Comparison of ENCODE assay signal across 28 cellular contexts in the genomic region with DNA sequence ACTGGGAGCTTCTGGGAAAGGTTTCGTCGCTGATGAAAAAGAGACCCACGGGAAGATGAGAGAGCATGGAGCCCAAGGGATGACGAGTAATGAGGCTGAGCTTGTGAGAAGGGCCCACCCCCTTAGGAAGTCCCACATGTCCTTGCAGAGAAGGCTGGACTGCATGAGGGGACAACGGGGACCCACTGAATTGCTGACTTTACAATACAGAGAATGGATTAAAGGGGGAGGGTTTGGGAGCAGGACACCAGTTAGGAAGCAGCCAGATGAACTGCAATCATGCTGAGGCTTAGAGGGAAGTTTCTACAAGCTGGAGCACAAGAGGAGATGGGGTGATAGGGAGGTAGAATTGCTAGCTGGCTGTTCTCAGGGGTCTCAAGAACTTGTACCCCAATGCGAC. TPM values are rescaled to one million over a fixed set of nuclear protein-coding genes. Genes with fewer than 3 reads are reported as not detected.
"Had no signal": no experiment of that assay in that cellular context is flagged by ENCODE, and none has a peak within 500 bp of the region (broad histone marks: within the 10 kb centered on the region; RNA-seq: fewer than 3 reads in every experiment).

No MANE protein-coding gene starts in this region.

- ATAC-seq: left colon; natural killer cell; sciatic nerve; stimulated activated naive B cell treated with anti-CD40 and anti-IgM and Interleukin-4, amounts not matched to agents 10 μg/mL and 1 μg/mL and 100 μg/mL, for 72 hours; stimulated activated naive CD8-positive, alpha-beta T cell treated with anti-CD3 and anti-CD28 coated beads, Interleukin-15, Interleukin-2, amounts not matched to agents 100 U/mL and 50 U/mL, for 24 hours; upper lobe of right lung had no signal

- FAIRE-seq: islet of Langerhans, kidney, urothelium cell line had no signal

- H3K4me3 ChIP-seq: left ventricle myocardium inferior, lung, ovary, right atrium auricular region, skin epidermis, stomach, testis, thyroid gland, transverse colon, upper lobe of right lung had no signal

- H3K4me1 Mint-ChIP-seq: natural killer cell had no signal

- H3K9me3 ChIP-seq: left ventricle myocardium inferior, ovary, right atrium auricular region, stomach, testis, thyroid gland, transverse colon, upper lobe of right lung had no signal

- H3K4me3 Mint-ChIP-seq: immature natural killer cell; mesothelial cell of epicardium; naive B cell; natural killer cell; stimulated activated naive B cell treated with anti-CD40 and anti-IgM and Interleukin-4, amounts not matched to agents 10 μg/mL and 1 μg/mL and 100 μg/mL, for 72 hours had no signal

- DNase-seq: hypothalamus; immature natural killer cell; kidney; left colon; left ventricle myocardium inferior; mesendoderm; naive B cell; natural killer cell; ovary; stimulated activated CD4-positive, alpha-beta T cell treated with anti-CD3 and anti-CD28 coated beads, Interleukin-12 subunit alpha, Interleukin-12 subunit beta, amount 100 ng/mL, for 4 hours; stimulated activated CD4-positive, alpha-beta T cell treated with anti-CD3 and anti-CD28 coated beads, Interleukin-15, amount 100 ng/mL, for 24 hours; stimulated activated CD4-positive, alpha-beta T cell treated with anti-CD3 and anti-CD28 coated beads, Interleukin-2, amount 100 ng/mL, for 24 hours; stimulated activated CD4-positive, alpha-beta T cell treated with anti-CD3 and anti-CD28 coated beads, Interleukin-4, amount 100 ng/mL, for 1 hour; stimulated activated naive B cell treated with anti-CD40 and anti-IgM and Interleukin-4, amounts not matched to agents 10 μg/mL and 1 μg/mL and 100 μg/mL, for 72 hours; stimulated activated naive CD8-positive, alpha-beta T cell treated with anti-CD3 and anti-CD28 coated beads, Interleukin-15, Interleukin-2, amounts not matched to agents 100 U/mL and 50 U/mL, for 24 hours; stomach; testis; thyroid gland; transverse colon; upper lobe of right lung had no signal

- H3K4me1 ChIP-seq: testis had no signal

- H3K9me3 Mint-ChIP-seq: immature natural killer cell, natural killer cell had no signal

- H3K27ac Mint-ChIP-seq: immature natural killer cell; mesothelial cell of epicardium; naive B cell; natural killer cell; progenitor cell of endocrine pancreas; stimulated activated naive B cell treated with anti-CD40 and anti-IgM and Interleukin-4, amounts not matched to agents 10 μg/mL and 1 μg/mL and 100 μg/mL, for 72 hours had no signal

- H3K36me3 ChIP-seq: left ventricle myocardium inferior, ovary, right atrium auricular region, stomach, thyroid gland, transverse colon, upper lobe of right lung had no signal

- H3K36me3 Mint-ChIP-seq: natural killer cell; stimulated activated naive B cell treated with anti-CD40 and anti-IgM and Interleukin-4, amounts not matched to agents 10 μg/mL and 1 μg/mL and 100 μg/mL, for 72 hours had no signal

- H3K27ac ChIP-seq: left ventricle myocardium inferior, ovary, right atrium auricular region, testis, thyroid gland, transverse colon, upper lobe of right lung had no signal

- H3K27me3 ChIP-seq: ovary, right atrium auricular region, testis, thyroid gland, transverse colon, upper lobe of right lung had no signal

RNA-seq across cellular contexts. Expression of a gene that starts 5.5 kb away (rescaled TPM):
- total RNA-seq: natural killer cell had no signal
- polyA plus RNA-seq: immature natural killer cell had no signal
